8 cellular contexts compared by ENCODE assay signal in the genomic region with DNA sequence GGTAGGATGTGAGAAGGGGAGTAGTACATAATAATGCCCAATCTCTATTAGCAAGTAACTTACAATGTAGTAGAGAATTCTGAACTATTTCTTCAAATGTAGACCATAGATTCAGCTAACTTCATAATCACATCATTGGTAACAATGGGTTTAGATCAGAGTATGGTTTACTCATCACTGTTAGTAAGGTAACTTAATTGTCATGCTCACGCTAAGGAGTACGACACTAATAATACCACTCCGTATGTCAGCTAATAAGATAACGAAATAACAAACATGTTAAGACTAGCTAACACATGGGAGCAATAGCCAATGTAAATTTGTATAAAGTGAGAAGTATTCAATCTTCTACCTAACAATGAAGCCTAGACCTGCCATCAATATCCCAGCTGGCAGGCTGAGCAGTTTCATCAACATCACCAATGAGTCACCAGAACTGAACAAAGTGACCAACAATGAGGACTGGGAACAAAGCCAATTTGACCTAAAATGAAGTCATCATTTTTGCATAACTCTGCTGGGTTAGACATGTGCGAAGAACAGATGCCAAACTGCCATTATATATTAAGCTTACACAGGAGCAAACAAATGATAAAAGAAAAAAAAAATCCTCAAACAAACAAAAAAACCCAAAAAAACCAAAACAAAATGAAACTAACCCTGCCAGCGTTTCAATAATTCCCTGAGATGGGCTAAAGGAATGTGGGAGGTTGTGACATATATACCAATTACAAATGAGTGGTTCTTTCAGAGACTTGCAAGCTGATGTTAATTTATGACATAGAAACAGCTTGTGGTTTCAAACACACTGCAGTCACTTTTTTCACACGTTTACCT. TPM values are rescaled to one million over a fixed set of nuclear protein-coding genes. Genes with fewer than 3 reads are reported as not detected.
A peak's percentile ranks its signal among the peaks of the same experiment; 100 is the strongest.
DNase-seq lines count a peak whose midpoint lies in the region; ATAC-seq and TF ChIP-seq lines count a peak whose summit lies in the region.

No MANE protein-coding gene starts in this region.

- no peaks in the 10 kb centered on the region for H4K20me1 ChIP-seq in smooth muscle cell (ENCODE audit: low read depth)

- H2AFZ ChIP-seq in smooth muscle cell (ENCODE audit: low read depth): no peak overlapping the region

- H3K9me3 Mint-ChIP-seq in activated T-helper 2 cell treated with anti-CD3 and anti-CD28 coated beads, Interferon-gamma antibody, Interleukin-2, Interleukin-4, amounts not matched to agents 10 μg/mL and 5 μg/mL and 100 μg/mL, durations not matched to agents 14 hours and 24 hours and 36 hours: no peaks in the 10 kb centered on the region

- H3K27ac Mint-ChIP-seq in activated T-helper 2 cell treated with anti-CD3 and anti-CD28 coated beads, Interferon-gamma antibody, Interleukin-2, Interleukin-4, amounts not matched to agents 10 μg/mL and 5 μg/mL and 100 μg/mL, durations not matched to agents 14 hours and 24 hours and 36 hours: peak overlapping the region; percentile 70

- intact Hi-C loops in Right ventricle myocardium inferior (cut with DNase I) (no loop called here), cardiac septum (cut with DNase I) (no loop called here), left ventricle myocardium superior (cut with micrococcal nuclease) (no loop called here)
- intact Hi-C loops in activated T-helper 2 cell treated with anti-CD3 and anti-CD28 coated beads, Interferon-gamma antibody, Interleukin-2, Interleukin-4, amounts not matched to agents 10 μg/mL and 5 μg/mL and 100 μg/mL, durations not matched to agents 14 hours and 24 hours and 36 hours (cut with micrococcal nuclease): loop anchor here (1.0 to 5.0 kb wide), 4 partner anchors 10 to 584 kb away; no protein-coding TSS in a partner anchor

- no peak overlapping the region for H3K9ac ChIP-seq in smooth muscle cell (ENCODE audit: low read depth)

- no peaks in the 10 kb centered on the region for H3K27me3 Mint-ChIP-seq in activated T-helper 2 cell treated with anti-CD3 and anti-CD28 coated beads, Interferon-gamma antibody, Interleukin-2, Interleukin-4, amounts not matched to agents 10 μg/mL and 5 μg/mL and 100 μg/mL, durations not matched to agents 14 hours and 24 hours and 36 hours (ENCODE audit: low read depth)

- no peaks in the 10 kb centered on the region for H3K9me3 ChIP-seq in smooth muscle cell (replicated peaks; ENCODE audit: low read depth)

- H3K36me3 ChIP-seq in smooth muscle cell (ENCODE audit: low read depth): no peaks in the 10 kb centered on the region

- TF ChIP-seq CTCF in smooth muscle cell (IDR thresholded peaks at IDR 0.05; ENCODE audit: borderline replicate concordance, insufficient read depth, poor library complexity, severe bottlenecking): no peak

- H3K4me1 ChIP-seq in smooth muscle cell (ENCODE audit: low read depth): peaks cover 7% of the 10 kb centered on the region

- ATAC-seq in Right ventricle myocardium inferior (peak; percentile 67), HG02885 (IDR thresholded peaks at IDR 0.05; ENCODE audit: poor library complexity, unreplicated experiment) (peak; percentile 69), left ventricle myocardium superior (peak; percentile 80)

- no peak for DNase-seq in Right ventricle myocardium inferior (ENCODE audit: missing footprints)
- DNase-seq in cardiac septum (ENCODE audit: low spot score): no peak
- peak; percentile 86 for DNase-seq in NCI-H1694 treated with DMSO at 0.1 percent for 48 hours (lab: John Stamatoyannopoulos, UW)
- DNase-seq in activated T-helper 2 cell treated with anti-CD3 and anti-CD28 coated beads, Interferon-gamma antibody, Interleukin-2, Interleukin-4, amounts not matched to agents 10 μg/mL and 5 μg/mL and 100 μg/mL, durations not matched to agents 14 hours and 24 hours and 36 hours (ENCODE audit: low spot score): no peak
- DNase-seq in left ventricle myocardium superior: no peak
- DNase-seq in smooth muscle cell (lab: John Stamatoyannopoulos, UW; ENCODE audit: unreplicated experiment): no peak
- no peak for DNase-seq in 8988T

- H3K4me3 Mint-ChIP-seq in activated T-helper 2 cell treated with anti-CD3 and anti-CD28 coated beads, Interferon-gamma antibody, Interleukin-2, Interleukin-4, amounts not matched to agents 10 μg/mL and 5 μg/mL and 100 μg/mL, durations not matched to agents 14 hours and 24 hours and 36 hours (ENCODE audit: low read depth): no peak overlapping the region

- H3K4me1 Mint-ChIP-seq in activated T-helper 2 cell treated with anti-CD3 and anti-CD28 coated beads, Interferon-gamma antibody, Interleukin-2, Interleukin-4, amounts not matched to agents 10 μg/mL and 5 μg/mL and 100 μg/mL, durations not matched to agents 14 hours and 24 hours and 36 hours (ENCODE audit: low read depth): peaks cover 32% of the 10 kb centered on the region

- H3K4me2 ChIP-seq in smooth muscle cell: peak overlapping the region; percentile 21

- no peaks in the 10 kb centered on the region for H3K79me2 ChIP-seq in smooth muscle cell (ENCODE audit: low read depth)

- H3K4me3 ChIP-seq in smooth muscle cell: no peak overlapping the region

- WGBS in smooth muscle cell (ENCODE audit: low lambda C conversion rate): 67% methylated on average over 7 of the region's 7 CpGs

- H3F3A ChIP-seq in smooth muscle cell (ENCODE audit: low read depth): no peaks in the 10 kb centered on the region

- no peaks in the 10 kb centered on the region for H3K27me3 ChIP-seq in smooth muscle cell (ENCODE audit: low read depth)

- peak overlapping the region; percentile 34 for H3K27ac ChIP-seq in smooth muscle cell (ENCODE audit: low read depth)

- peaks cover 18% of the 10 kb centered on the region for H3K36me3 Mint-ChIP-seq in activated T-helper 2 cell treated with anti-CD3 and anti-CD28 coated beads, Interferon-gamma antibody, Interleukin-2, Interleukin-4, amounts not matched to agents 10 μg/mL and 5 μg/mL and 100 μg/mL, durations not matched to agents 14 hours and 24 hours and 36 hours (ENCODE audit: low read depth)

RNA-seq across cellular contexts. Expression of gene CCDC141, which starts 56.6 kb away (rescaled TPM):
- total RNA-seq in Right ventricle myocardium inferior (116 TPM), cardiac septum (162 TPM), left ventricle myocardium superior (139 TPM), smooth muscle cell (0.13 and 0.76 TPM in 2 replicates)
- 3.6 and 4.2 TPM in 2 replicates for total RNA-seq in activated T-helper 2 cell treated with anti-CD3 and anti-CD28 coated beads, Interferon-gamma antibody, Interleukin-2, Interleukin-4, amounts not matched to agents 10 μg/mL and 5 μg/mL and 100 μg/mL, durations not matched to agents 14 hours and 24 hours and 36 hours
- 0.03 TPM in 1 of 2 replicates, not detected in the other for polyA plus RNA-seq in smooth muscle cell

Comparison
In these comparisons a context has a peak if more than half of its experiments do, and no peak if none do; other contexts are left out.
1. RNA of gene CCDC141, which starts 56.6 kb away (total RNA-seq): 162 TPM in cardiac septum (single experiment), 139 TPM in left ventricle myocardium superior (single experiment) and 116 TPM in Right ventricle myocardium inferior (single experiment); 3.6 to 4.2 TPM in activated T-helper 2 cell treated with anti-CD3 and anti-CD28 coated beads, Interferon-gamma antibody, Interleukin-2, Interleukin-4, amounts not matched to agents 10 μg/mL and 5 μg/mL and 100 μg/mL, durations not matched to agents 14 hours and 24 hours and 36 hours and 0.13 to 0.76 TPM in smooth muscle cell; every median in the first group is over 10 times any median in the second.
2. Peak in every context shown above with its lines, with median percentiles within 50 percentile points of each other: ATAC-seq.